Comparison of ENCODE assay signal across 1 cellular context in genomic region chr6:136496449-136496848, GRCh38. TPM values are rescaled to one million over a fixed set of nuclear protein-coding genes. Genes with fewer than 3 reads are reported as not detected.
"Had no signal": no experiment of that assay in that cellular context is flagged by ENCODE, and none has a peak within 500 bp of the region (broad histone marks: within the 10 kb centered on the region; RNA-seq: fewer than 3 reads in every experiment).

No MANE protein-coding gene starts in this region.

RNA-seq across cellular contexts. Expression of gene MAP7, which starts 53.8 kb away (rescaled TPM):
- polyA plus RNA-seq: HepG2 had no signal
